Comparison of ENCODE assay signal across 8 cellular contexts in genomic region chr6:159043236-159043635, GRCh38. TPM values are rescaled to one million over a fixed set of nuclear protein-coding genes. Genes with fewer than 3 reads are reported as not detected.
DNase-seq lines count a peak whose midpoint lies in the region; ATAC-seq and TF ChIP-seq lines count a peak whose summit lies in the region.

No MANE protein-coding gene starts in this region.

- H3K4me1 Mint-ChIP-seq in T-helper 2 cell treated with Interferon-gamma antibody and Interleukin-4, amounts not matched to agents 5 μg/mL and 100 μg/mL, for 36 hours (ENCODE audit: low read depth) = peaks cover 64% of the 10 kb centered on the region
- H3K4me1 Mint-ChIP-seq in Caco-2 (ENCODE audit: low read depth, unreplicated experiment) = no peaks in the 10 kb centered on the region

- no peaks in the 10 kb centered on the region for H3K79me2 ChIP-seq in hepatocyte

- H2AFZ ChIP-seq in hepatocyte = no peak overlapping the region

- no peaks in the 10 kb centered on the region for H3K9me3 Mint-ChIP-seq in T-helper 2 cell treated with Interferon-gamma antibody and Interleukin-4, amounts not matched to agents 5 μg/mL and 100 μg/mL, for 36 hours
- no peaks in the 10 kb centered on the region for H3K9me3 Mint-ChIP-seq in Caco-2 (ENCODE audit: unreplicated experiment)

- CTCF ChIA-PET in Caco-2 (lab: Charles Lee) = interaction anchor here (0.5 to 2.7 kb wide), 11 partner anchors 9 to 370 kb away, joined by 3 to 20 read pairs (median 4); no protein-coding TSS in a partner anchor

- ATAC-seq in GM21526 (IDR thresholded peaks at IDR 0.05; ENCODE audit: low FRiP score, unreplicated experiment) = no peak
- no peak for ATAC-seq in GM18520 (IDR thresholded peaks at IDR 0.05; ENCODE audit: unreplicated experiment)

- no peaks in the 10 kb centered on the region for H3K27me3 Mint-ChIP-seq in T-helper 2 cell treated with Interferon-gamma antibody and Interleukin-4, amounts not matched to agents 5 μg/mL and 100 μg/mL, for 36 hours (ENCODE audit: low read depth)
- peaks cover 20% of the 10 kb centered on the region for H3K27me3 Mint-ChIP-seq in Caco-2 (ENCODE audit: insufficient read depth, unreplicated experiment)

- no TSS peak for BruUV-seq in Caco-2 (replicated peaks; lab: Mats Ljungman, UMichigan)

- POLR2A ChIA-PET in Caco-2 (lab: Charles Lee) = no interaction called here

- no peak overlapping the region for H3K27ac ChIP-seq in hepatocyte

- no peaks in the 10 kb centered on the region for H3K9me2 ChIP-seq in hepatocyte (replicated peaks; ENCODE audit: insufficient read depth)

- 62% methylated on average over 6 of the region's 6 CpGs for WGBS in hepatocyte (ENCODE audit: low lambda C conversion rate, missing lambda C conversion rate)

- peaks cover 63% of the 10 kb centered on the region for H3K36me3 Mint-ChIP-seq in T-helper 2 cell treated with Interferon-gamma antibody and Interleukin-4, amounts not matched to agents 5 μg/mL and 100 μg/mL, for 36 hours (ENCODE audit: low read depth)
- no peaks in the 10 kb centered on the region for H3K36me3 Mint-ChIP-seq in Caco-2 (ENCODE audit: insufficient read depth, unreplicated experiment)

- H3K4me2 ChIP-seq in hepatocyte = peak overlapping the region; percentile 47

- peak overlapping the region; percentile 98 for H3K27ac Mint-ChIP-seq in T-helper 2 cell treated with Interferon-gamma antibody and Interleukin-4, amounts not matched to agents 5 μg/mL and 100 μg/mL, for 36 hours
- no peak overlapping the region for H3K27ac Mint-ChIP-seq in Caco-2 (ENCODE audit: unreplicated experiment)

- no peaks in the 10 kb centered on the region for H3K36me3 ChIP-seq in hepatocyte (replicated peaks; ENCODE audit: insufficient read depth, low read depth)
- H3K36me3 ChIP-seq in Caco-2 (ENCODE audit: control insufficient read depth, insufficient read depth, low read length) = no peaks in the 10 kb centered on the region

- peak overlapping the region; percentile 99 for H3K4me3 Mint-ChIP-seq in T-helper 2 cell treated with Interferon-gamma antibody and Interleukin-4, amounts not matched to agents 5 μg/mL and 100 μg/mL, for 36 hours
- no peak overlapping the region for H3K4me3 Mint-ChIP-seq in Caco-2 (ENCODE audit: unreplicated experiment)

- H3K4me1 ChIP-seq in hepatocyte (ENCODE audit: insufficient read depth) = peaks cover 13% of the 10 kb centered on the region
- no peaks in the 10 kb centered on the region for H3K4me1 ChIP-seq in Caco-2

- H3K4me3 ChIP-seq in hepatocyte = no peak overlapping the region
- H3K4me3 ChIP-seq in Caco-2 (ENCODE audit: low read depth, low read length) = no peak overlapping the region

- H4K20me1 ChIP-seq in hepatocyte (ENCODE audit: insufficient read depth, poor library complexity, severe bottlenecking) = no peaks in the 10 kb centered on the region

- H3K9me3 ChIP-seq in hepatocyte (ENCODE audit: low read depth) (no peaks in the 10 kb centered on the region), Caco-2 (no peaks in the 10 kb centered on the region)

- H3K27me3 ChIP-seq in hepatocyte (no peaks in the 10 kb centered on the region), Caco-2 (replicated peaks; ENCODE audit: control insufficient read depth, insufficient read depth, low read length) (no peaks in the 10 kb centered on the region)

- intact Hi-C loops in Caco-2 (cut with micrococcal nuclease; ENCODE audit: unreplicated experiment) = no loop called here

- peak; percentile 39 to 48 for DNase-seq in AML-193 (lab: John Stamatoyannopoulos, UW)
- DNase-seq in GF-D8 (lab: John Stamatoyannopoulos, UW) = peak; percentile 61
- DNase-seq in T-helper 2 cell treated with Interferon-gamma antibody and Interleukin-4, amounts not matched to agents 5 μg/mL and 100 μg/mL, for 36 hours (ENCODE audit: low spot score) = no peak
- no peak for DNase-seq in hepatocyte (ENCODE audit: low spot score)
- DNase-seq in T1000 (lab: John Stamatoyannopoulos, UW) = no peak
- no peak for DNase-seq in Caco-2

- TF ChIP-seq CTCF in hepatocyte (IDR thresholded peaks at IDR 0.05; ENCODE audit: poor library complexity) = no peak
- no peak for TF ChIP-seq CTCF in Caco-2 (IDR thresholded peaks at IDR 0.05; ENCODE audit: insufficient read depth in 1 of 2, low read depth in 1 of 2, low read length in 1 of 2, severe bottlenecking in 1 of 2, unreplicated experiment in 1 of 2)

RNA-seq across cellular contexts. Expression of gene TAGAP, which starts 1.6 kb away (rescaled TPM):
- total RNA-seq in hepatocyte = 4.4 and 4.9 TPM in 2 replicates
- polyA plus RNA-seq in hepatocyte = 1.9 and 2.9 TPM in 2 replicates
- total RNA-seq in Caco-2 (2022) = not detected in 2 replicates

RNA-seq across cellular contexts. Expression of gene RSPH3, which starts 43.2 kb away (rescaled TPM):
- total RNA-seq in hepatocyte (7.8 and 8.0 TPM in 2 replicates), Caco-2 (2022) (3.0 and 3.4 TPM in 2 replicates)
- 8.2 and 12.9 TPM in 2 replicates for polyA plus RNA-seq in hepatocyte

Comparison
In these comparisons a context has a peak if more than half of its experiments do, and no peak if none do; other contexts are left out.
1. DNase-seq: peak in AML-193 (2 of 2) and GF-D8 (single experiment); none in T-helper 2 cell treated with Interferon-gamma antibody and Interleukin-4, amounts not matched to agents 5 μg/mL and 100 μg/mL, for 36 hours (single experiment), hepatocyte (single experiment), T1000 (single experiment) and Caco-2 (0 of 2).